12 cellular contexts compared by ENCODE assay signal in the genomic region with DNA sequence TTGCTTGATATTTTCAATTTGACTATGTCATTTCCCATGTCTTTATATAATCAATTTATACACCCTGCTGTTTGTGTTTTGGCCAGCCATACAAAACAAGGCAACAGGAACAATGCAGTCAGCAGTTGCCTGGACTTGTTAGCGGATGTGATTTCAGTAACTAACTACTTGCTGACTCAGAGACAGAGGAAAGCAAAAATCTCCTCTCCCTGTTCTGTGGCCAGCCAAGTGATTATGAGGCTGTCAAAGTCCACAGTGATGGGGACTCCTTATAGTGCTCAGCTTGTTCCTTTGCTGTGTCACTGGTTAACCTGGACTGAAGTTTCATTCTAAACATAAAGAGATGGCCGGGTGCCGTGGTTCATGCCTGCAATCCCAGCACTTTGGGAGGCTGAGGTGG. TPM values are rescaled to one million over a fixed set of nuclear protein-coding genes. Genes with fewer than 3 reads are reported as not detected.
DNase-seq lines count a peak whose midpoint lies in the region; ATAC-seq, FAIRE-seq and TF ChIP-seq lines count a peak whose summit lies in the region.
"Had no signal": no experiment of that assay in that cellular context is flagged by ENCODE, and none has a peak within 500 bp of the region (broad histone marks: within the 10 kb centered on the region; RNA-seq: fewer than 3 reads in every experiment).

No MANE protein-coding gene starts in this region.

- H3K9me3 ChIP-seq in adipocyte (ENCODE audit: control insufficient read depth, low read length), result no peaks in the 10 kb centered on the region
- H3K9me3 ChIP-seq in small intestine (ENCODE audit: control insufficient read depth, low read depth), result no peaks in the 10 kb centered on the region
- H3K9me3 ChIP-seq: A549 had no signal

- no peak overlapping the region for H3K9ac ChIP-seq in adipocyte (ENCODE audit: low read length)

- H3K4me3 ChIP-seq in adipocyte (ENCODE audit: low read length) (no peak overlapping the region), foreskin fibroblast (ENCODE audit: low read depth in 1 of 2, low read length in 2 of 2) (no peak overlapping the region), small intestine (ENCODE audit: low read depth in 1 of 2, low read length in 2 of 2) (no peak overlapping the region)
- H3K4me3 ChIP-seq: A549, skin epidermis had no signal

- no peaks in the 10 kb centered on the region for H3K36me3 ChIP-seq in adipocyte (ENCODE audit: control insufficient read depth, insufficient read depth, low read length, severe bottlenecking)
- H3K36me3 ChIP-seq in small intestine (ENCODE audit: control insufficient read depth in 2 of 2, insufficient read depth in 2 of 2, low read length in 2 of 2), result no peaks in the 10 kb centered on the region

- DNase-seq in NCI-H748 (lab: John Stamatoyannopoulos, UW; ENCODE audit: unreplicated experiment) (peak; percentile 8), NCI-H748 treated with DMSO at 0.1 percent for 48 hours (lab: John Stamatoyannopoulos, UW) (no peak), adipocyte (ENCODE audit: low read depth) (peak; percentile 49), foreskin fibroblast (peak; percentile 68 to 80), small intestine (peak; percentile 96)
- DNase-seq: GF-D8, NCI-H446 treated with DMSO at 0.1 percent for 48 hours had no signal

- ATAC-seq in HG02970 (IDR thresholded peaks at IDR 0.05; ENCODE audit: low FRiP score, unreplicated experiment), result no peak
- no peak for ATAC-seq in HG03039 (IDR thresholded peaks at IDR 0.05; ENCODE audit: unreplicated experiment)
- ATAC-seq in HG03196 (IDR thresholded peaks at IDR 0.05; ENCODE audit: unreplicated experiment), result no peak

- no peaks in the 10 kb centered on the region for H3K27me3 ChIP-seq in adipocyte (replicated peaks; ENCODE audit: control insufficient read depth, insufficient read depth, low read length)
- H3K27me3 ChIP-seq in small intestine (ENCODE audit: control insufficient read depth in 2 of 2, insufficient read depth in 2 of 2, low read length in 2 of 2), result no peaks in the 10 kb centered on the region

- FAIRE-seq in small intestine (lab: Jason Lieb, UNC), result no peak
- FAIRE-seq: A549 had no signal

- WGBS in small intestine, 3 donors, result 10 to 57% (median 29%) methylated on average over 3 of the region's 3 CpGs

- no peak overlapping the region for H3K27ac ChIP-seq in small intestine (ENCODE audit: low read depth in 1 of 2, low read length in 1 of 2)
- H3K27ac ChIP-seq: A549 had no signal

- no peak for TF ChIP-seq CTCF in foreskin fibroblast (IDR thresholded peaks at IDR 0.05; ENCODE audit: low read depth, low read length)

- peaks cover 4% of the 10 kb centered on the region for H3K4me1 ChIP-seq in adipocyte (ENCODE audit: control insufficient read depth, insufficient read depth, low read length)
- H3K4me1 ChIP-seq in small intestine (ENCODE audit: control insufficient read depth in 2 of 2, insufficient read depth in 1 of 2, low read depth in 1 of 2, low read length in 1 of 2), result no peaks in the 10 kb centered on the region

RNA-seq across cellular contexts. Expression of gene APLP2, which starts 32.6 kb away (rescaled TPM):
- polyA plus RNA-seq in small intestine, result 100 to 1,000 TPM in 1 of 3 donors, 10 to 100 TPM in 2; 72.7 to 183 (median 91.7) TPM

RNA-seq across cellular contexts. Expression of gene PRDM10, which starts 34.4 kb away (rescaled TPM):
- polyA plus RNA-seq in small intestine, result 1 to 10 TPM; 2.7 to 3.4 (median 3.2) TPM
